1 cellular context compared by ENCODE assay signal in the genomic region with DNA sequence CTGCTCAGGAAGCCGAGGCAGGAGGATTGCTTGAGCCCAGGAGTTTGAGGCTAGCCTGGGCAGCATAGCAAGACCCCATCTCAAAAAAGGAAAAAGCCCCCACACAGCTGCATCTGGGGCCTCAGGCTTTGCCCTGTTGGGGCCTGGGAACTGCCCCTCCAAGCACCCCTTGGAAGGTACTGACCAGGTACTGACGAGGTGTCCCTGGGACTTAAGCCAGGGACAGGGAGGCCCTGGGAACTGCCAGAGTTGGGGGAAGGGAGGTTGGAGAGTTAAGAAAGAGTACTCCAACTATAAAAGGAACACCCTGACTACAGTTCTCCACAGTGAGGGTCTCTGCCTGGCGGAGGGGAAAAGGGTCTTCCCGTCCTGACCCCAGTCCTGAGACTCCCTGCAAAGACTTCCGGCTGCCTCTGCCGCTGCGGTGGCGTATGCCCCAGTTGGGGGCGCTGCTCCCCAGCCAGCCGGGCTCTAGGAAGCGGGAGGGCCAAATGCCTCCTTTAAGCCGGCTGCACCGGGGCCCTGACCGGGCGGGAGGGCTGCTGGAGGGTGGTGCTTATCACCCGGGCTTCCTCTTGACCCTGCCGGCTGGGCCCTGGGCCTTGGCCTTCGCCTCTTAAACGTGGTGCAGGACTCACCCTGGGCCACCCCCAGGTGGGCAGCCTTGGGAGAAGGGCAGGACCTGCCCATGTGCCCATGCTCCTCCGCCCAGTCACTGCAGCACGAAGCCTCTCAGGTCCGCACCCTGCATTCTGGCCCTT.
A peak's percentile ranks its signal among the peaks of the same experiment; 100 is the strongest.
TF ChIP-seq lines count a peak whose summit lies in the region.

No MANE protein-coding gene starts in this region.

TF ChIP-seq in HepG2, 621 proteins besides CTCF, POLR2A, EP300 and RAD21 (continues in another document):
- no peak for TF ChIP-seq NCOR1 (IDR thresholded peaks at IDR 0.05; ENCODE audit: borderline replicate concordance, low read length)
- no peak for TF ChIP-seq NR1H2 (CRISPR knock-in tag; IDR thresholded peaks at IDR 0.05; ENCODE audit: borderline replicate concordance, low read depth)
- TF ChIP-seq HNRNPL (IDR thresholded peaks at IDR 0.05; ENCODE audit: low read depth, low read length): peak; percentile 89
- no peak; the same call in 1 of the 2 replicates for TF ChIP-seq AHR (CRISPR knock-in tag; IDR thresholded peaks at IDR 0.05)
- TF ChIP-seq, protein P1, sequence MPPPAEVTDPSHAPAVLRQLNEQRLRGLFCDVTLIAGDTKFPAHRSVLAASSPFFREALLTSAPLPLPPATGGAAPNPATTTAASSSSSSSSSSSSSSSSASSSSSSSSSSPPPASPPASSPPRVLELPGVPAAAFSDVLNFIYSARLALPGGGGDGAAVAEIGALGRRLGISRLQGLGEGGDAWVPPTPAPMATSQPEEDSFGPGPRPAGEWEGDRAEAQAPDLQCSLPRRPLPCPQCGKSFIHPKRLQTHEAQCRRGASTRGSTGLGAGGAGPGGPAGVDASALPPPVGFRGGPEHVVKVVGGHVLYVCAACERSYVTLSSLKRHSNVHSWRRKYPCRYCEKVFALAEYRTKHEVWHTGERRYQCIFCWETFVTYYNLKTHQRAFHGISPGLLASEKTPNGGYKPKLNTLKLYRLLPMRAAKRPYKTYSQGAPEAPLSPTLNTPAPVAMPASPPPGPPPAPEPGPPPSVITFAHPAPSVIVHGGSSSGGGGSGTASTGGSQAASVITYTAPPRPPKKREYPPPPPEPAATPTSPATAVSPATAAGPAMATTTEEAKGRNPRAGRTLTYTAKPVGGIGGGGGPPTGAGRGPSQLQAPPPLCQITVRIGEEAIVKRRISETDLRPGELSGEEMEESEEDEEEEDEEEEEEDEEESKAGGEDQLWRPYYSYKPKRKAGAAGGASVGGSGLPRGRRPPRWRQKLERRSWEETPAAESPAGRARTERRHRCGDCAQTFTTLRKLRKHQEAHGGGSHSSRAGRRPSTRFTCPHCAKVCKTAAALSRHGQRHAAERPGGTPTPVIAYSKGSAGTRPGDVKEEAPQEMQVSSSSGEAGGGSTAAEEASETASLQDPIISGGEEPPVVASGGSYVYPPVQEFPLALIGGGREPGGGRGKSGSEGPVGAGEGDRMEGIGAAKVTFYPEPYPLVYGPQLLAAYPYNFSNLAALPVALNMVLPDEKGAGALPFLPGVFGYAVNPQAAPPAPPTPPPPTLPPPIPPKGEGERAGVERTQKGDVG (CRISPR knock-in tag; IDR thresholded peaks at IDR 0.05; ENCODE audit: borderline replicate concordance): no peak
- no peak for TF ChIP-seq SYNCRIP (IDR thresholded peaks at IDR 0.05; ENCODE audit: insufficient read depth, low read depth, low read length)
- TF ChIP-seq SOX5 (CRISPR knock-in tag; IDR thresholded peaks at IDR 0.05; ENCODE audit: borderline replicate concordance): no peak
- TF ChIP-seq ZNF383 (CRISPR knock-in tag; IDR thresholded peaks at IDR 0.05; ENCODE audit: borderline replicate concordance): no peak
- TF ChIP-seq ZNF850 (CRISPR knock-in tag; conservative IDR thresholded peaks at IDR 0.05): peak; percentile 90; the same call in 1 of the 2 replicates
- TF ChIP-seq JDP2 (CRISPR knock-in tag; IDR thresholded peaks at IDR 0.05; ENCODE audit: borderline replicate concordance): no peak
- no peak for TF ChIP-seq LCORL (IDR thresholded peaks at IDR 0.05)
- TF ChIP-seq LCORL (CRISPR knock-in tag; IDR thresholded peaks at IDR 0.05): peak; percentile 56; the same call in 1 of the 2 replicates
- no peak for TF ChIP-seq ZC3H13 (CRISPR knock-in tag; IDR thresholded peaks at IDR 0.05)
- no peak for TF ChIP-seq PRMT3 (CRISPR knock-in tag; IDR thresholded peaks at IDR 0.05; ENCODE audit: borderline replicate concordance, low read depth)
- peak; percentile 22; the same call in 1 of the 2 replicates for TF ChIP-seq YEATS4 (CRISPR knock-in tag; IDR thresholded peaks at IDR 0.05; ENCODE audit: borderline replicate concordance)
- TF ChIP-seq ZNF451 (CRISPR knock-in tag; IDR thresholded peaks at IDR 0.05): 0 out of 2 replicates have a peak, but pooled peaks have one; percentile 44
- no peak for TF ChIP-seq NPAS2 (CRISPR knock-in tag; IDR thresholded peaks at IDR 0.05; ENCODE audit: borderline replicate concordance)
- TF ChIP-seq ZNF441 (CRISPR knock-in tag; IDR thresholded peaks at IDR 0.05; ENCODE audit: borderline replicate concordance): no peak
- 0 out of 2 replicates have a peak, but pooled peaks have one; percentile 15 for TF ChIP-seq DPF2 (CRISPR knock-in tag; IDR thresholded peaks at IDR 0.05; ENCODE audit: borderline replicate concordance, low read depth)
- TF ChIP-seq SMYD3 (CRISPR knock-in tag; IDR thresholded peaks at IDR 0.05): no peak
- TF ChIP-seq CCDC6 (CRISPR knock-in tag; IDR thresholded peaks at IDR 0.05): no peak
- TF ChIP-seq CREM (IDR thresholded peaks at IDR 0.05): no peak
- no peak for TF ChIP-seq CREM (CRISPR knock-in tag; IDR thresholded peaks at IDR 0.05)
- TF ChIP-seq ARHGAP35 (CRISPR knock-in tag; IDR thresholded peaks at IDR 0.05; ENCODE audit: borderline replicate concordance): no peak; the same call in 1 of the 2 replicates
- TF ChIP-seq, protein P2, sequence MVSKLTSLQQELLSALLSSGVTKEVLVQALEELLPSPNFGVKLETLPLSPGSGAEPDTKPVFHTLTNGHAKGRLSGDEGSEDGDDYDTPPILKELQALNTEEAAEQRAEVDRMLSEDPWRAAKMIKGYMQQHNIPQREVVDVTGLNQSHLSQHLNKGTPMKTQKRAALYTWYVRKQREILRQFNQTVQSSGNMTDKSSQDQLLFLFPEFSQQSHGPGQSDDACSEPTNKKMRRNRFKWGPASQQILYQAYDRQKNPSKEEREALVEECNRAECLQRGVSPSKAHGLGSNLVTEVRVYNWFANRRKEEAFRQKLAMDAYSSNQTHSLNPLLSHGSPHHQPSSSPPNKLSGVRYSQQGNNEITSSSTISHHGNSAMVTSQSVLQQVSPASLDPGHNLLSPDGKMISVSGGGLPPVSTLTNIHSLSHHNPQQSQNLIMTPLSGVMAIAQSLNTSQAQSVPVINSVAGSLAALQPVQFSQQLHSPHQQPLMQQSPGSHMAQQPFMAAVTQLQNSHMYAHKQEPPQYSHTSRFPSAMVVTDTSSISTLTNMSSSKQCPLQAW (CRISPR knock-in tag; IDR thresholded peaks at IDR 0.05): peak; percentile 77; the same call in 1 of the 2 replicates
- TF ChIP-seq CERS6 (CRISPR knock-in tag; IDR thresholded peaks at IDR 0.05): no peak
- TF ChIP-seq EHMT2 (IDR thresholded peaks at IDR 0.05; ENCODE audit: borderline replicate concordance, low read depth, low read length): no peak
- no peak for TF ChIP-seq ZNF282 (IDR thresholded peaks at IDR 0.05; ENCODE audit: partially characterized antibody)
- no peak for TF ChIP-seq MED13 (CRISPR knock-in tag; IDR thresholded peaks at IDR 0.05)
- TF ChIP-seq, protein P3, sequence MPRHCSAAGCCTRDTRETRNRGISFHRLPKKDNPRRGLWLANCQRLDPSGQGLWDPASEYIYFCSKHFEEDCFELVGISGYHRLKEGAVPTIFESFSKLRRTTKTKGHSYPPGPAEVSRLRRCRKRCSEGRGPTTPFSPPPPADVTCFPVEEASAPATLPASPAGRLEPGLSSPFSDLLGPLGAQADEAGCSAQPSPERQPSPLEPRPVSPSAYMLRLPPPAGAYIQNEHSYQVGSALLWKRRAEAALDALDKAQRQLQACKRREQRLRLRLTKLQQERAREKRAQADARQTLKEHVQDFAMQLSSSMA (CRISPR knock-in tag; IDR thresholded peaks at IDR 0.05): no peak
- TF ChIP-seq ZNF792 (CRISPR knock-in tag; IDR thresholded peaks at IDR 0.05): no peak
- no peak for TF ChIP-seq CEBPG (CRISPR knock-in tag; IDR thresholded peaks at IDR 0.05)
- peak; percentile 78 for TF ChIP-seq ZFX (CRISPR knock-in tag; IDR thresholded peaks at IDR 0.05; ENCODE audit: low read depth)
- TF ChIP-seq ZNF576 (CRISPR knock-in tag; IDR thresholded peaks at IDR 0.05): no peak
- no peak for TF ChIP-seq MBD4 (IDR thresholded peaks at IDR 0.05; ENCODE audit: borderline replicate concordance, low read length)
- TF ChIP-seq FOXA3 (CRISPR knock-in tag; IDR thresholded peaks at IDR 0.05): peak; percentile 52
- TF ChIP-seq DDIT3 (CRISPR knock-in tag; IDR thresholded peaks at IDR 0.05): no peak
- TF ChIP-seq SIN3A (IDR thresholded peaks at IDR 0.05; ENCODE audit: borderline replicate concordance, low read depth, low read length): peak; percentile 60; the same call in 1 of the 2 replicates
- TF ChIP-seq PHB2 (IDR thresholded peaks at IDR 0.05; ENCODE audit: partially characterized antibody): no peak
- no peak for TF ChIP-seq ZNF879 (CRISPR knock-in tag; IDR thresholded peaks at IDR 0.05)
- TF ChIP-seq ZNF646 (CRISPR knock-in tag; IDR thresholded peaks at IDR 0.05): no peak
- TF ChIP-seq ZBTB3 (CRISPR knock-in tag; IDR thresholded peaks at IDR 0.05; ENCODE audit: borderline replicate concordance, low read depth): no peak
- TF ChIP-seq SMARCE1 (IDR thresholded peaks at IDR 0.05; ENCODE audit: borderline replicate concordance): no peak
- TF ChIP-seq PLRG1 (conservative IDR thresholded peaks at IDR 0.05): no peak
- peak; percentile 70 for TF ChIP-seq MYC (CRISPR knock-in tag; IDR thresholded peaks at IDR 0.05; ENCODE audit: borderline replicate concordance)
- no peak for TF ChIP-seq KAT7 (CRISPR knock-in tag; IDR thresholded peaks at IDR 0.05; ENCODE audit: borderline replicate concordance)
- TF ChIP-seq ZNF17 (CRISPR knock-in tag; IDR thresholded peaks at IDR 0.05): no peak
